In genomic region chr13:62537593-62537992, GRCh38 we compare ENCODE assay signal across 21 cellular contexts.
"Had no signal": no experiment of that assay in that cellular context is flagged by ENCODE, and none has a peak within 500 bp of the region (broad histone marks: within the 10 kb centered on the region; RNA-seq: fewer than 3 reads in every experiment).

No MANE protein-coding gene starts in this region.

- H3K36me3 Mint-ChIP-seq: activated CD4-positive, alpha-beta memory T cell treated with anti-CD3 and anti-CD28 coated beads for 36 hours; activated CD8-positive, alpha-beta memory T cell treated with anti-CD3 and anti-CD28 coated beads, Interleukin-2, amount 10 ng/mL, durations not matched to agents 7 days and 5 days; activated naive CD8-positive, alpha-beta T cell treated with anti-CD3 and anti-CD28 coated beads for 36 hours; stimulated activated naive B cell treated with anti-CD40 and anti-IgM and Interleukin-4, amounts not matched to agents 10 μg/mL and 1 μg/mL and 100 μg/mL, for 72 hours had no signal

- FAIRE-seq: kidney had no signal

- H3K27ac Mint-ChIP-seq: activated CD4-positive, alpha-beta memory T cell treated with anti-CD3 and anti-CD28 coated beads for 36 hours; activated CD4-positive, alpha-beta T cell treated with anti-CD3 and anti-CD28 coated beads for 36 hours; activated CD8-positive, alpha-beta memory T cell treated with anti-CD3 and anti-CD28 coated beads, Interleukin-2, amount 10 ng/mL, durations not matched to agents 7 days and 5 days; activated naive CD8-positive, alpha-beta T cell treated with anti-CD3 and anti-CD28 coated beads for 36 hours; activated T-helper 17 cell treated with anti-CD3 and anti-CD28 coated beads, Interleukin-2, amount 50 U/mL, for 72 hours; dendritic cell treated with granulocyte-macrophage colony-stimulating factor and Interleukin-4, amounts not matched to agents 40 ng/mL and 50 ng/mL, for 4 days; nephron progenitor cell; stimulated activated naive B cell treated with anti-CD40 and anti-IgM and Interleukin-4, amounts not matched to agents 10 μg/mL and 1 μg/mL and 100 μg/mL, for 72 hours had no signal

- H3K4me3 ChIP-seq: gastrocnemius medialis, thoracic aorta, upper lobe of left lung had no signal

- H3K27me3 Mint-ChIP-seq: activated CD4-positive, alpha-beta memory T cell treated with anti-CD3 and anti-CD28 coated beads for 36 hours; activated CD4-positive, alpha-beta T cell treated with anti-CD3 and anti-CD28 coated beads for 36 hours; activated CD8-positive, alpha-beta memory T cell treated with anti-CD3 and anti-CD28 coated beads, Interleukin-2, amount 10 ng/mL, durations not matched to agents 7 days and 5 days; activated naive CD8-positive, alpha-beta T cell treated with anti-CD3 and anti-CD28 coated beads for 36 hours; activated T-helper 17 cell treated with anti-CD3 and anti-CD28 coated beads, Interleukin-2, amount 50 U/mL, for 72 hours; dendritic cell treated with granulocyte-macrophage colony-stimulating factor and Interleukin-4, amounts not matched to agents 40 ng/mL and 50 ng/mL, for 4 days; stimulated activated naive B cell treated with anti-CD40 and anti-IgM and Interleukin-4, amounts not matched to agents 10 μg/mL and 1 μg/mL and 100 μg/mL, for 72 hours had no signal

- DNase-seq: activated CD4-positive, alpha-beta memory T cell treated with anti-CD3 and anti-CD28 coated beads for 36 hours; activated CD4-positive, alpha-beta T cell treated with anti-CD3 and anti-CD28 coated beads for 36 hours; activated CD8-positive, alpha-beta memory T cell treated with anti-CD3 and anti-CD28 coated beads, Interleukin-2, amount 10 ng/mL, durations not matched to agents 7 days and 5 days; activated naive CD4-positive, alpha-beta T cell; activated naive CD8-positive, alpha-beta T cell treated with anti-CD3 and anti-CD28 coated beads for 36 hours; activated T-cell treated with anti-CD3 and anti-CD28 coated beads, Interleukin-2, amount 50 U/mL, for 1 hour; amniotic stem cell; effector CD8-positive, alpha-beta T cell; gastrocnemius medialis; head of caudate nucleus; kidney; midbrain; nephron progenitor cell; nucleus accumbens; stimulated activated naive B cell treated with anti-CD40 and anti-IgM and Interleukin-4, amounts not matched to agents 10 μg/mL and 1 μg/mL and 100 μg/mL, for 72 hours; upper lobe of left lung had no signal

- H3K27me3 ChIP-seq: gastrocnemius medialis, upper lobe of left lung had no signal

- ATAC-seq: activated CD4-positive, alpha-beta T cell treated with anti-CD3 and anti-CD28 coated beads for 36 hours; activated CD8-positive, alpha-beta memory T cell treated with anti-CD3 and anti-CD28 coated beads, Interleukin-2, amount 10 ng/mL, durations not matched to agents 7 days and 5 days; activated T-helper 17 cell treated with anti-CD3 and anti-CD28 coated beads, Interleukin-2, amount 50 U/mL, for 72 hours; esophagus mucosa; gastrocnemius medialis; left lobe of liver; stimulated activated naive B cell treated with anti-CD40 and anti-IgM and Interleukin-4, amounts not matched to agents 10 μg/mL and 1 μg/mL and 100 μg/mL, for 72 hours had no signal

- H3K27ac ChIP-seq: gastrocnemius medialis, thoracic aorta, upper lobe of left lung had no signal

- H3K4me1 ChIP-seq: gastrocnemius medialis, upper lobe of left lung had no signal

- H3K9me3 ChIP-seq: gastrocnemius medialis, thoracic aorta, upper lobe of left lung had no signal

- H3K4me3 Mint-ChIP-seq: activated CD4-positive, alpha-beta memory T cell treated with anti-CD3 and anti-CD28 coated beads for 36 hours; activated CD4-positive, alpha-beta T cell treated with anti-CD3 and anti-CD28 coated beads for 36 hours; activated CD8-positive, alpha-beta memory T cell treated with anti-CD3 and anti-CD28 coated beads, Interleukin-2, amount 10 ng/mL, durations not matched to agents 7 days and 5 days; activated naive CD8-positive, alpha-beta T cell treated with anti-CD3 and anti-CD28 coated beads for 36 hours; activated T-helper 17 cell treated with anti-CD3 and anti-CD28 coated beads, Interleukin-2, amount 50 U/mL, for 72 hours; dendritic cell treated with granulocyte-macrophage colony-stimulating factor and Interleukin-4, amounts not matched to agents 40 ng/mL and 50 ng/mL, for 4 days; nephron progenitor cell; stimulated activated naive B cell treated with anti-CD40 and anti-IgM and Interleukin-4, amounts not matched to agents 10 μg/mL and 1 μg/mL and 100 μg/mL, for 72 hours had no signal

- H3K4me1 Mint-ChIP-seq: activated CD4-positive, alpha-beta T cell treated with anti-CD3 and anti-CD28 coated beads for 36 hours; activated CD8-positive, alpha-beta memory T cell treated with anti-CD3 and anti-CD28 coated beads, Interleukin-2, amount 10 ng/mL, durations not matched to agents 7 days and 5 days; activated naive CD8-positive, alpha-beta T cell treated with anti-CD3 and anti-CD28 coated beads for 36 hours; activated T-helper 17 cell treated with anti-CD3 and anti-CD28 coated beads, Interleukin-2, amount 50 U/mL, for 72 hours; nephron progenitor cell; stimulated activated naive B cell treated with anti-CD40 and anti-IgM and Interleukin-4, amounts not matched to agents 10 μg/mL and 1 μg/mL and 100 μg/mL, for 72 hours had no signal

- H3K36me3 ChIP-seq: gastrocnemius medialis, thoracic aorta, upper lobe of left lung had no signal

- H3K9me3 Mint-ChIP-seq: nephron progenitor cell; stimulated activated naive B cell treated with anti-CD40 and anti-IgM and Interleukin-4, amounts not matched to agents 10 μg/mL and 1 μg/mL and 100 μg/mL, for 72 hours had no signal
